ENCODE assay signal across 1 cellular context in genomic region chr5:132777209-132778069, GRCh38.
A peak's percentile ranks its signal among the peaks of the same experiment; 100 is the strongest.
TF ChIP-seq lines count a peak whose summit lies in the region.

TSS of gene SEPTIN8 (minus strand) at chr5:132777239. CDS start at chr5:132777137, 102 bp downstream.

TF ChIP-seq in HEK293, 187 proteins besides CTCF, POLR2A, EP300 and RAD21 (continued from another document):
- TF ChIP-seq ZBTB10 (tag by site-specific recombination; IDR thresholded peaks at IDR 0.05) = peak; percentile 80
- TF ChIP-seq ZNF16 (tag by site-specific recombination; IDR thresholded peaks at IDR 0.05; ENCODE audit: low read depth) = no peak
- TF ChIP-seq ZNF426 (tag by site-specific recombination; IDR thresholded peaks at IDR 0.05) = no peak
- 0 out of 2 replicates have a peak, but pooled peaks have one; percentile 13 for TF ChIP-seq SP7 (tag by site-specific recombination; IDR thresholded peaks at IDR 0.05)
- no peak for TF ChIP-seq ZNF792 (tag by site-specific recombination; IDR thresholded peaks at IDR 0.05)
- no peak for TF ChIP-seq OVOL3 (tag by site-specific recombination; IDR thresholded peaks at IDR 0.05)
- TF ChIP-seq INSM2 (tag by site-specific recombination; IDR thresholded peaks at IDR 0.05) = no peak
- no peak for TF ChIP-seq ZNF354C (tag by site-specific recombination; IDR thresholded peaks at IDR 0.05; ENCODE audit: borderline replicate concordance, low read depth)
- no peak for TF ChIP-seq ZNF658 (tag by site-specific recombination; IDR thresholded peaks at IDR 0.05)
- no peak for TF ChIP-seq ZNF140 (tag by site-specific recombination; IDR thresholded peaks at IDR 0.05)
- peak; percentile 88 for TF ChIP-seq GLIS1 (tag by site-specific recombination; IDR thresholded peaks at IDR 0.05)
- peak; percentile 71 for TF ChIP-seq ZBTB26 (tag by site-specific recombination; optimal IDR thresholded peaks at IDR 0.05)
- TF ChIP-seq ZXDB (tag by site-specific recombination; IDR thresholded peaks at IDR 0.05) = no peak
- peak; percentile 90 for TF ChIP-seq GLIS2 (tag by site-specific recombination; IDR thresholded peaks at IDR 0.05)
- no peak for TF ChIP-seq HIC1 (tag by site-specific recombination; IDR thresholded peaks at IDR 0.05)
- peak; percentile 89 for TF ChIP-seq ZNF76 (tag by site-specific recombination; IDR thresholded peaks at IDR 0.05; ENCODE audit: borderline replicate concordance, low read depth)
- TF ChIP-seq ZNF324 (tag by site-specific recombination; IDR thresholded peaks at IDR 0.05) = no peak; the same call in 1 of the 2 replicates
- TF ChIP-seq ZFP69B (tag by site-specific recombination; IDR thresholded peaks at IDR 0.05) = peak; percentile 83
- TF ChIP-seq ZNF692 (tag by site-specific recombination; IDR thresholded peaks at IDR 0.05) = peak; percentile 82
- no peak for TF ChIP-seq ZNF626 (tag by site-specific recombination; IDR thresholded peaks at IDR 0.05)
- TF ChIP-seq SCRT2 (tag by site-specific recombination; IDR thresholded peaks at IDR 0.05) = peak; percentile 93
- TF ChIP-seq ZNF785 (tag by site-specific recombination; IDR thresholded peaks at IDR 0.05) = no peak
- TF ChIP-seq GFI1B (tag by site-specific recombination; IDR thresholded peaks at IDR 0.05) = no peak
- TF ChIP-seq ZBTB8A (tag by site-specific recombination; IDR thresholded peaks at IDR 0.05) = peak; percentile 59
- TF ChIP-seq ZNF544 (tag by site-specific recombination; IDR thresholded peaks at IDR 0.05) = no peak
- TF ChIP-seq KLF16 (tag by site-specific recombination; IDR thresholded peaks at IDR 0.05) = 0 out of 2 replicates have a peak, but pooled peaks have one; percentile 36
- TF ChIP-seq ZNF501 (tag by site-specific recombination; IDR thresholded peaks at IDR 0.05) = 0 out of 2 replicates have a peak, but pooled peaks have one; percentile 32
- peak; percentile 70 for TF ChIP-seq PATZ1 (tag by site-specific recombination; IDR thresholded peaks at IDR 0.05)
- peak; percentile 61 for TF ChIP-seq ZIC2 (tag by site-specific recombination; IDR thresholded peaks at IDR 0.05)
- TF ChIP-seq ZNF530 (tag by site-specific recombination; IDR thresholded peaks at IDR 0.05; ENCODE audit: low read depth) = no peak
- TF ChIP-seq RBAK (tag by site-specific recombination; IDR thresholded peaks at IDR 0.05) = no peak
- no peak for TF ChIP-seq KLF1 (tag by site-specific recombination; IDR thresholded peaks at IDR 0.05)
- no peak for TF ChIP-seq HOXC10 (CRISPR knock-in tag; IDR thresholded peaks at IDR 0.05)
- peak; percentile 75 for TF ChIP-seq ZBTB11 (tag by site-specific recombination; conservative IDR thresholded peaks at IDR 0.05; ENCODE audit: low read depth)
- no peak for TF ChIP-seq ZNF311 (tag by site-specific recombination; IDR thresholded peaks at IDR 0.05; ENCODE audit: borderline replicate concordance)
- TF ChIP-seq ZNF549 (tag by site-specific recombination; IDR thresholded peaks at IDR 0.05) = no peak
- no peak for TF ChIP-seq HOXA7 (CRISPR knock-in tag; IDR thresholded peaks at IDR 0.05; ENCODE audit: borderline replicate concordance)
- no peak for TF ChIP-seq ZNF391 (tag by site-specific recombination; IDR thresholded peaks at IDR 0.05; ENCODE audit: borderline replicate concordance, low read depth)
- no peak for TF ChIP-seq AEBP2 (tag by site-specific recombination; IDR thresholded peaks at IDR 0.05; ENCODE audit: borderline replicate concordance)
- TF ChIP-seq ZNF394 (tag by site-specific recombination; IDR thresholded peaks at IDR 0.05; ENCODE audit: borderline replicate concordance) = no peak
- TF ChIP-seq ZNF473 (tag by site-specific recombination; IDR thresholded peaks at IDR 0.05) = no peak
- peak; percentile 76 for TF ChIP-seq ZBTB48 (tag by site-specific recombination; IDR thresholded peaks at IDR 0.05)
- TF ChIP-seq ZNF350 (tag by site-specific recombination; IDR thresholded peaks at IDR 0.05) = no peak
- no peak for TF ChIP-seq IKZF3 (tag by site-specific recombination; IDR thresholded peaks at IDR 0.05)
